8 cellular contexts compared by ENCODE assay signal in the genomic region with DNA sequence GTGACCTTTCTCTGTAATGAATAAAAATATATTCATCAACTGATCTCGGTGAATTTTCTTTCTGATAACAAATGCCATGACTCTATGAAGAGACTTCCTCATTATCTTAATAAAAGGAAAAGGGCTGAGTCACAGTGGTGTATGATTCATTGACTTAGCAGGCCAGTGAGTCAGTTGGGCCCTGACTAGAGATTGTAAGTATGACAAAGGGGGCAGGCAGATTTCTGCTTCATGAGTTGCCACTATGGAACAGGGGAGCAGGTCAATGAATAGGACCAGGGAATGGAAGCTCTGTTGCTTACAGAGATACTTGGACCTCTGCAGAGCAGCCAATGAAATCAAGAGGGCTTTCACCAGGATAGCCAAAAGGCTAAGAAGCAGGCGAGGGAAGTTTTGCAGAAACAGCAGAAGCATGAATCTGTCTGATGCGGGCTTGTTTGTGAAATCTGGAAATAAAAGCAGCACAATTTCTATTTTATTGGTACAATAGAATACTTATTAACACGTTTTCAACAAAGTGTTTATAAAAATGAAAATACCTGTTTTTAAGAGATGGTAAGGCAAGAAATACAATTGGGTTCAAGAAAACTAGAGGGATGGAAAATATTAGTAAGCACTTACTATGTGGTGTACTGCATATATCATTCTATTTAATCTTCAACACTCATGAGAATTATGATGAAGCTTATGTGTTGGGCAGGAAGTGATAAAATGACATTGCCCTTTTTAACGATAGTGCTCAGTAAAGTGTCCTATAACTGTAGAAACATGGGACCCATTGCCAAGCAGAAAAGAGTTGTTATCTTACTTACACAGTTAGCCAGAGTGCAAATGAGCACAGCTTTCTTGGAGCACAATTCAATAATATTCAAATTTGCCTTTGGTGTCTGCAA.
DNase-seq lines count a peak whose midpoint lies in the region; ATAC-seq and TF ChIP-seq lines count a peak whose summit lies in the region.

No MANE protein-coding gene starts in this region.

- ATAC-seq in HG03469 (IDR thresholded peaks at IDR 0.05; ENCODE audit: unreplicated experiment) = no peak

- no peaks in the 10 kb centered on the region for H3K36me3 Mint-ChIP-seq in chondrocyte (ENCODE audit: low read depth)

- peak overlapping the region; percentile 57 for H3K27ac Mint-ChIP-seq in chondrocyte (ENCODE audit: unreplicated experiment)

- H3K9me3 ChIP-seq in ovary (no peaks in the 10 kb centered on the region), esophagus squamous epithelium (no peaks in the 10 kb centered on the region)

- peaks cover 9% of the 10 kb centered on the region for H3K4me1 Mint-ChIP-seq in chondrocyte (ENCODE audit: low read depth)

- H3K27me3 ChIP-seq in ovary = no peaks in the 10 kb centered on the region
- H3K27me3 ChIP-seq in esophagus squamous epithelium = no peaks in the 10 kb centered on the region

- no peak for TF ChIP-seq EP300 in ovary (IDR thresholded peaks at IDR 0.05)

- H3K9me3 Mint-ChIP-seq in chondrocyte (ENCODE audit: low read depth) = no peaks in the 10 kb centered on the region

- TF ChIP-seq CTCF in chondrocyte (IDR thresholded peaks at IDR 0.05) (no peak), ovary (IDR thresholded peaks at IDR 0.05) (no peak), esophagus squamous epithelium (IDR thresholded peaks at IDR 0.05) (no peak)

- intact Hi-C loops in ovary (cut with DNase I) (no loop called here), esophagus squamous epithelium (cut with DNase I) (no loop called here)

- no peak overlapping the region for H3K4me3 Mint-ChIP-seq in chondrocyte (ENCODE audit: unreplicated experiment)

- H3K4me3 ChIP-seq in ovary (no peak overlapping the region), esophagus squamous epithelium (no peak overlapping the region)

- H3K27me3 Mint-ChIP-seq in chondrocyte (ENCODE audit: low read depth) = no peaks in the 10 kb centered on the region

- WGBS in ovary, 3 donors = 57 to 60% (median 59%) methylated on average over 5 of the region's 5 CpGs
- WGBS in esophagus squamous epithelium, 2 donors = 51 to 53% methylated on average over 5 of the region's 5 CpGs

- H3K36me3 ChIP-seq in ovary (no peaks in the 10 kb centered on the region), esophagus squamous epithelium (no peaks in the 10 kb centered on the region)

- H3K4me1 ChIP-seq in ovary (ENCODE audit: insufficient read depth) = no peaks in the 10 kb centered on the region
- H3K4me1 ChIP-seq in esophagus squamous epithelium = peaks cover 0 to 18% (median 2%) of the 10 kb centered on the region in 3 donors

- H3K27ac ChIP-seq in ovary = no peak overlapping the region
- H3K27ac ChIP-seq in esophagus squamous epithelium = peak overlapping the region in 1 of 4 donors; percentile 36

- peak; percentile 85 for DNase-seq in GM03348 (ENCODE audit: low spot score)
- peak; percentile 93 for DNase-seq in MV-4-11 (lab: John Stamatoyannopoulos, UW)
- no peak for DNase-seq in chondrocyte (ENCODE audit: low spot score)
- peak; percentile 96 for DNase-seq in non-pigmented ciliary epithelial cell (ENCODE audit: low read depth)
- DNase-seq in ovary = no peak
- no peak for DNase-seq in NCI-H187 (lab: John Stamatoyannopoulos, UW)
- no peak for DNase-seq in esophagus squamous epithelium (lab: John Stamatoyannopoulos, UW)

- TF ChIP-seq POLR2A in ovary (IDR thresholded peaks at IDR 0.05) (no peak), esophagus squamous epithelium (IDR thresholded peaks at IDR 0.05) (no peak)

Comparison
In these comparisons a context has a peak if more than half of its experiments do, and no peak if none do; other contexts are left out.
1. DNase-seq: peak in GM03348 (single experiment), MV-4-11 (single experiment) and non-pigmented ciliary epithelial cell (single experiment); none in chondrocyte (single experiment), ovary (0 of 5), NCI-H187 (0 of 2) and esophagus squamous epithelium (single experiment).